Comparison of ENCODE assay signal across 19 cellular contexts in the genomic region with DNA sequence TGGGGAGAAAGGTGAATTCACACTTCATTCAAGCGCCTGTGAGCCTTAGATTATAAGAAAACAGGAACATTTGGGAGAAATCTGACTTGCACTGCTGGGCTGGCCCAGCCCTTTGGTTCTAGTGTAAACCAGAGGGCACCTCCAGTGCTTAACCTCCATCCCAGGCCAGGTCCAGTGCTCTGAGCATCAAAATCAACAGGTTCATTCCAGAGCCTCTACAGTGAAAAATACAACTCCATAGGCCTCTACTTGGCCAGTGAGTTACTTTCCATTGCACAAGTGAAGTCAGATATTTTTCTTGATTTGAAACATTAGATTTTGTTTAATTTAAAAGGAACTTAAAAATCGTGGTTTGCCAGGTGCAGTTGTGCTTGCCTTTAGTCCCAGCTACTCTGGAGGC. TPM values are rescaled to one million over a fixed set of nuclear protein-coding genes. Genes with fewer than 3 reads are reported as not detected.
DNase-seq lines count a peak whose midpoint lies in the region; ATAC-seq and TF ChIP-seq lines count a peak whose summit lies in the region.
"Had no signal": no experiment of that assay in that cellular context is flagged by ENCODE, and none has a peak within 500 bp of the region (broad histone marks: within the 10 kb centered on the region; RNA-seq: fewer than 3 reads in every experiment).

No MANE protein-coding gene starts in this region.

- WGBS in heart left ventricle, 4 donors, result 82 to 93% (median 88%) methylated on average over 2 of the region's 2 CpGs

- H3K27me3 ChIP-seq in CD4-positive, CD25-positive, alpha-beta regulatory T cell (ENCODE audit: control insufficient read depth, insufficient read depth, low read length), result no peaks in the 10 kb centered on the region
- H3K27me3 ChIP-seq in heart left ventricle, result no peaks in the 10 kb centered on the region
- H3K27me3 ChIP-seq: body of pancreas had no signal

- peaks cover 11% of the 10 kb centered on the region for H3K36me3 Mint-ChIP-seq in CD4-positive, CD25-positive, alpha-beta regulatory T cell
- H3K36me3 Mint-ChIP-seq in Calu3 (ENCODE audit: insufficient read depth, unreplicated experiment) (peaks cover 19% of the 10 kb centered on the region), nephron (ENCODE audit: low read depth) (peaks cover 12% of the 10 kb centered on the region)
- H3K36me3 Mint-ChIP-seq in activated CD8-positive, alpha-beta T cell treated with anti-CD3 and anti-CD28 coated beads for 36 hours (ENCODE audit: low read depth), result peaks cover 23% of the 10 kb centered on the region

- CTCF ChIA-PET in Calu3 (lab: Charles Lee), result no interaction called here
- CTCF ChIA-PET in activated CD8-positive, alpha-beta T cell treated with anti-CD3 and anti-CD28 coated beads for 36 hours (lab: Charles Lee), result no interaction called here

- ATAC-seq in CD4-positive, CD25-positive, alpha-beta regulatory T cell (ENCODE audit: low read depth in 2 of 2), result no peak
- no peak for ATAC-seq in activated CD8-positive, alpha-beta T cell treated with anti-CD3 and anti-CD28 coated beads for 36 hours
- ATAC-seq in heart left ventricle, result no peak
- ATAC-seq in HG02763 (IDR thresholded peaks at IDR 0.05; ENCODE audit: unreplicated experiment), result no peak
- ATAC-seq in left cardiac atrium, result no peak
- ATAC-seq: body of pancreas had no signal

- H3K9me3 Mint-ChIP-seq in CD4-positive, CD25-positive, alpha-beta regulatory T cell, result no peaks in the 10 kb centered on the region
- H3K9me3 Mint-ChIP-seq in Calu3 (ENCODE audit: low read depth, unreplicated experiment) (no peaks in the 10 kb centered on the region), nephron (no peaks in the 10 kb centered on the region)
- no peaks in the 10 kb centered on the region for H3K9me3 Mint-ChIP-seq in activated CD8-positive, alpha-beta T cell treated with anti-CD3 and anti-CD28 coated beads for 36 hours
- H3K9me3 Mint-ChIP-seq: naive B cell had no signal

- H3K27ac ChIP-seq in CD4-positive, CD25-positive, alpha-beta regulatory T cell (ENCODE audit: insufficient read depth, low read length, poor library complexity, severe bottlenecking), result no peak overlapping the region
- peak overlapping the region in 1 of 12 donors; percentile 85 for H3K27ac ChIP-seq in heart left ventricle
- H3K27ac ChIP-seq: body of pancreas, coronary artery, PC-9 had no signal

- H3K4me3 Mint-ChIP-seq in CD4-positive, CD25-positive, alpha-beta regulatory T cell, result peak overlapping the region in 1 of 4 donors; percentile 63
- H3K4me3 Mint-ChIP-seq in Calu3 (ENCODE audit: low read depth, unreplicated experiment) (no peak overlapping the region), nephron (peak overlapping the region; percentile 24 to 66 (median 62))
- H3K4me3 Mint-ChIP-seq in activated CD8-positive, alpha-beta T cell treated with anti-CD3 and anti-CD28 coated beads for 36 hours, result no peak overlapping the region

- H3K4me3 ChIP-seq in CD4-positive, CD25-positive, alpha-beta regulatory T cell (ENCODE audit: low read depth, low read length), result no peak overlapping the region
- H3K4me3 ChIP-seq in heart left ventricle, result no peak overlapping the region
- H3K4me3 ChIP-seq: body of pancreas, coronary artery, PC-9, thoracic aorta had no signal

- no peak for TF ChIP-seq POLR2A in heart left ventricle (IDR thresholded peaks at IDR 0.05)

- H3K36me3 ChIP-seq in CD4-positive, CD25-positive, alpha-beta regulatory T cell (ENCODE audit: control insufficient read depth, insufficient read depth, low read length), result peaks cover 17% of the 10 kb centered on the region
- peaks cover 0 to 32% (median 26%) of the 10 kb centered on the region in 9 donors for H3K36me3 ChIP-seq in heart left ventricle

- intact Hi-C loops in Calu3 (cut with micrococcal nuclease; ENCODE audit: unreplicated experiment), result loop anchor here (5.0 kb wide), 1 partner anchor 45 kb away; a partner anchor contains a TSS
- intact Hi-C loops in activated CD8-positive, alpha-beta T cell treated with anti-CD3 and anti-CD28 coated beads for 36 hours (cut with micrococcal nuclease), result no loop called here
- intact Hi-C loops in heart left ventricle (cut with DNase I), result loop anchor here in 4 of 10 donors (5.0 to 10.0 kb wide), 5 partner anchors 40 to 255 kb away; a partner anchor contains a TSS
- intact Hi-C loops in left cardiac atrium (cut with DNase I), result no loop called here

- H3K27ac Mint-ChIP-seq in CD4-positive, CD25-positive, alpha-beta regulatory T cell, result peak overlapping the region in 2 of 3 donors; percentile 25 to 67
- H3K27ac Mint-ChIP-seq in Calu3 (ENCODE audit: unreplicated experiment) (peak overlapping the region; percentile 20), nephron (peak overlapping the region; percentile 10 to 99 (median 91))
- peak overlapping the region; percentile 77 for H3K27ac Mint-ChIP-seq in activated CD8-positive, alpha-beta T cell treated with anti-CD3 and anti-CD28 coated beads for 36 hours
- H3K27ac Mint-ChIP-seq: progenitor cell of endocrine pancreas had no signal

- DNase-seq in CD4-positive, CD25-positive, alpha-beta regulatory T cell, result no peak
- DNase-seq in Calu3, result no peak
- DNase-seq in activated CD8-positive, alpha-beta T cell treated with anti-CD3 and anti-CD28 coated beads for 36 hours, result no peak
- no peak for DNase-seq in heart left ventricle
- no peak for DNase-seq in SW 1271 (lab: John Stamatoyannopoulos, UW)
- no peak for DNase-seq in left cardiac atrium
- DNase-seq: activated gamma-delta T cell treated with Interleukin-2 at 50 U/mL for 16 hours, body of pancreas, GDM1, mammary epithelial cell, naive B cell, NCI-H1417, NCI-H2171, PC-9 had no signal

- no peaks in the 10 kb centered on the region for H3K27me3 Mint-ChIP-seq in CD4-positive, CD25-positive, alpha-beta regulatory T cell
- no peaks in the 10 kb centered on the region for H3K27me3 Mint-ChIP-seq in Calu3 (ENCODE audit: unreplicated experiment)
- no peaks in the 10 kb centered on the region for H3K27me3 Mint-ChIP-seq in activated CD8-positive, alpha-beta T cell treated with anti-CD3 and anti-CD28 coated beads for 36 hours
- H3K27me3 Mint-ChIP-seq in nephron (ENCODE audit: low read depth), result no peaks in the 10 kb centered on the region
- H3K27me3 Mint-ChIP-seq: naive B cell, progenitor cell of endocrine pancreas had no signal

- peaks cover 21% of the 10 kb centered on the region for H3K4me1 ChIP-seq in CD4-positive, CD25-positive, alpha-beta regulatory T cell (ENCODE audit: control insufficient read depth, insufficient read depth, low read length, poor library complexity, severe bottlenecking)
- peaks cover 0 to 39% (median 21%) of the 10 kb centered on the region in 12 donors for H3K4me1 ChIP-seq in heart left ventricle

- no TSS peak for BruUV-seq in Calu3 (replicated peaks; lab: Mats Ljungman, UMichigan)

- H3K4me1 Mint-ChIP-seq in CD4-positive, CD25-positive, alpha-beta regulatory T cell, result peaks cover 7 to 45% (median 31%) of the 10 kb centered on the region in 4 donors
- H3K4me1 Mint-ChIP-seq in Calu3 (ENCODE audit: low read depth, unreplicated experiment), result peaks cover 24% of the 10 kb centered on the region
- peaks cover 47% of the 10 kb centered on the region for H3K4me1 Mint-ChIP-seq in activated CD8-positive, alpha-beta T cell treated with anti-CD3 and anti-CD28 coated beads for 36 hours (ENCODE audit: low read depth)
- peaks cover 24% of the 10 kb centered on the region for H3K4me1 Mint-ChIP-seq in nephron

- POLR2A ChIA-PET in activated CD8-positive, alpha-beta T cell treated with anti-CD3 and anti-CD28 coated beads for 36 hours (lab: Charles Lee), result interaction anchor here (3.3 kb wide), 1 partner anchor 18 kb away, joined by 10 read pairs; a partner anchor contains a TSS

- H3K9me3 ChIP-seq in CD4-positive, CD25-positive, alpha-beta regulatory T cell (ENCODE audit: control insufficient read depth in 2 of 2, low read length in 2 of 2), result no peaks in the 10 kb centered on the region
- no peaks in the 10 kb centered on the region for H3K9me3 ChIP-seq in heart left ventricle
- H3K9me3 ChIP-seq: body of pancreas, thoracic aorta had no signal

- no peak for TF ChIP-seq CTCF in Calu3 (IDR thresholded peaks at IDR 0.05; ENCODE audit: unreplicated experiment)
- TF ChIP-seq CTCF in activated CD8-positive, alpha-beta T cell treated with anti-CD3 and anti-CD28 coated beads for 36 hours (IDR thresholded peaks at IDR 0.05), result no peak
- no peak for TF ChIP-seq CTCF in nephron (IDR thresholded peaks at IDR 0.05; ENCODE audit: unreplicated experiment in 3 of 3)
- no peak for TF ChIP-seq CTCF in heart left ventricle (IDR thresholded peaks at IDR 0.05)

RNA-seq across cellular contexts. Expression of a gene that starts 3.0 kb away (rescaled TPM):
- 13.8 TPM for total RNA-seq in CD4-positive, CD25-positive, alpha-beta regulatory T cell
- polyA plus RNA-seq in CD4-positive, CD25-positive, alpha-beta regulatory T cell, result 10 to 100 TPM; 26.4 to 36.9 (median 31.1) TPM
- 24.5 and 28.0 TPM in 2 replicates for total RNA-seq in Calu3 (2022)
- 10 to 100 TPM; 28.2 to 28.5 TPM for total RNA-seq in activated CD8-positive, alpha-beta T cell treated with anti-CD3 and anti-CD28 coated beads for 36 hours
- total RNA-seq in heart left ventricle, result 10 to 100 TPM; 13.2 to 21.6 (median 14.5) TPM
- 10 to 100 TPM; 14.1 to 15.5 TPM for polyA plus RNA-seq in heart left ventricle
- total RNA-seq in left cardiac atrium, result 10 to 100 TPM; 15.6 to 21.4 TPM

RNA-seq across cellular contexts. Expression of a gene that starts 17.5 kb away (rescaled TPM):
- 40.5 TPM for total RNA-seq in CD4-positive, CD25-positive, alpha-beta regulatory T cell
- polyA plus RNA-seq in CD4-positive, CD25-positive, alpha-beta regulatory T cell, result 100 to 1,000 TPM; 216 to 303 (median 283) TPM
- 77.8 and 91.5 TPM in 2 replicates for total RNA-seq in Calu3 (2022)
- 100 to 1,000 TPM; 101 to 105 TPM for total RNA-seq in activated CD8-positive, alpha-beta T cell treated with anti-CD3 and anti-CD28 coated beads for 36 hours
- 100 to 1,000 TPM in 2 of 9 donors, 10 to 100 TPM in 7; 37.1 to 151 (median 44.5) TPM for total RNA-seq in heart left ventricle
- polyA plus RNA-seq in heart left ventricle, result 10 to 100 TPM; 38.4 to 88.1 TPM
- total RNA-seq in left cardiac atrium, result 10 to 100 TPM; 44.1 to 49.9 TPM

RNA-seq across cellular contexts. Expression of a gene that starts 25.2 kb away (rescaled TPM):
- total RNA-seq in CD4-positive, CD25-positive, alpha-beta regulatory T cell, result 2.1 TPM
- 1 to 10 TPM in 1 of 4 donors, under 1 TPM in 3; 0.03 to 1.0 (median 0.53) TPM for polyA plus RNA-seq in CD4-positive, CD25-positive, alpha-beta regulatory T cell
- total RNA-seq in Calu3 (2022) (23.2 and 24.1 TPM in 2 replicates), heart left ventricle (10 to 100 TPM in 6 of 9 donors, 1 to 10 TPM in 3; 8.3 to 20.9 (median 11.6) TPM), left cardiac atrium (10 to 100 TPM; 14.3 to 17.0 TPM)
- total RNA-seq in activated CD8-positive, alpha-beta T cell treated with anti-CD3 and anti-CD28 coated beads for 36 hours, result 1 to 10 TPM; 1.7 to 1.8 TPM
- 1 to 10 TPM; 7.7 to 9.2 TPM for polyA plus RNA-seq in heart left ventricle

RNA-seq across cellular contexts. Expression of a gene that starts 43.4 kb away (rescaled TPM):
- 24.7 TPM for total RNA-seq in CD4-positive, CD25-positive, alpha-beta regulatory T cell
- 10 to 100 TPM; 18.3 to 29.8 (median 23.3) TPM for polyA plus RNA-seq in CD4-positive, CD25-positive, alpha-beta regulatory T cell
- 30.8 and 31.1 TPM in 2 replicates for total RNA-seq in Calu3 (2022)
- 10 to 100 TPM; 12.3 to 12.9 TPM for total RNA-seq in activated CD8-positive, alpha-beta T cell treated with anti-CD3 and anti-CD28 coated beads for 36 hours
- total RNA-seq in heart left ventricle, result 10 to 100 TPM in 3 of 9 donors, 1 to 10 TPM in 6; 4.6 to 16.8 (median 8.8) TPM
- 1 to 10 TPM; 2.4 to 7.7 TPM for polyA plus RNA-seq in heart left ventricle
- 10 to 100 TPM; 12.5 to 13.4 TPM for total RNA-seq in left cardiac atrium

Comparison
In these comparisons a context has a peak if more than half of its experiments do, and no peak if none do; other contexts are left out.
1. H3K27ac Mint-ChIP-seq: peak in every context shown above with its lines; median percentile 91 in nephron; 77 in activated CD8-positive, alpha-beta T cell treated with anti-CD3 and anti-CD28 coated beads for 36 hours; 46 in CD4-positive, CD25-positive, alpha-beta regulatory T cell; 20 in Calu3.
2. H3K4me3 Mint-ChIP-seq: peak in nephron (3 of 3); none in Calu3 (single experiment) and activated CD8-positive, alpha-beta T cell treated with anti-CD3 and anti-CD28 coated beads for 36 hours (single experiment).